Comparison of ENCODE assay signal across 11 cellular contexts in the genomic region with DNA sequence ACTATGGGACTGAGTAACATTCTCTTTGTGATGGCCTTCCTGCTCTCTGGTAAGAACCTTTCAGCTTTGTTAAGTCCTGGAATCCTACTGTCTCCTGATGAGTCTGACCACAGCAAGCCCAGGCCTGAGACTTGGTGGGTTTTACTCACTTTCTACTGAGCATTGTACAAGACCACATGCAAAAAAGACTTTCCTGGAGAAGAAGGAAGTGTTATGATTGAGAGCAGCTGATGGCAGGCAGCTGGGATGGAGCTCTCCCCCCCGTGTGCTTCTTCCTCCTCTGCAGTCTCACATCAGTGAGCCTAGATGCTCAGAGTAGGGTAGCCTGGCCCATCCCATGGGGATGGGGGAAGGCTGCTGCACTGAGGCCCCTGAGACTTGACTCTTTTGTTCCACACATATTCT. TPM values are rescaled to one million over a fixed set of nuclear protein-coding genes. Genes with fewer than 3 reads are reported as not detected.
A peak's percentile ranks its signal among the peaks of the same experiment; 100 is the strongest.
DNase-seq lines count a peak whose midpoint lies in the region; ATAC-seq lines count a peak whose summit lies in the region.
"Had no signal": no experiment of that assay in that cellular context is flagged by ENCODE, and none has a peak within 500 bp of the region (broad histone marks: within the 10 kb centered on the region; RNA-seq: fewer than 3 reads in every experiment).

No MANE protein-coding gene starts in this region.

- peaks cover 29% of the 10 kb centered on the region for H3K4me1 Mint-ChIP-seq in activated CD8-positive, alpha-beta T cell treated with anti-CD3 and anti-CD28 coated beads, Interleukin-2, amount 10 ng/mL, durations not matched to agents 7 days and 5 days (ENCODE audit: low read depth)

- H3K4me3 Mint-ChIP-seq in activated CD8-positive, alpha-beta T cell treated with anti-CD3 and anti-CD28 coated beads, Interleukin-2, amount 10 ng/mL, durations not matched to agents 7 days and 5 days, result no peak overlapping the region

- POLR2A ChIA-PET in activated CD8-positive, alpha-beta T cell treated with anti-CD3 and anti-CD28 coated beads, Interleukin-2, amount 10 ng/mL, durations not matched to agents 7 days and 5 days (lab: Charles Lee), result interaction anchor here (1.7 kb wide), 1 partner anchor 12 kb away, joined by 4 read pairs; no protein-coding TSS in a partner anchor

- ATAC-seq in GM19395 (IDR thresholded peaks at IDR 0.05; ENCODE audit: unreplicated experiment), result peak; percentile 55
- peak; percentile 44 for ATAC-seq in HG03139 (IDR thresholded peaks at IDR 0.05; ENCODE audit: unreplicated experiment)
- ATAC-seq in activated CD8-positive, alpha-beta T cell treated with anti-CD3 and anti-CD28 coated beads, Interleukin-2, amount 10 ng/mL, durations not matched to agents 7 days and 5 days, result no peak
- ATAC-seq in GM19455 (IDR thresholded peaks at IDR 0.05; ENCODE audit: unreplicated experiment), result no peak
- ATAC-seq: gastrocnemius medialis had no signal

- CTCF ChIA-PET in activated CD8-positive, alpha-beta T cell treated with anti-CD3 and anti-CD28 coated beads, Interleukin-2, amount 10 ng/mL, durations not matched to agents 7 days and 5 days (lab: Charles Lee), result interaction anchor here (0.9 to 8.0 kb wide), 7 partner anchors 9 to 293 kb away, joined by 3 to 34 read pairs (median 3); partner anchors contain the start of gene FAM162A

- peak overlapping the region; percentile 85 for H3K27ac Mint-ChIP-seq in activated CD8-positive, alpha-beta T cell treated with anti-CD3 and anti-CD28 coated beads, Interleukin-2, amount 10 ng/mL, durations not matched to agents 7 days and 5 days

- DNase-seq in CD1c-positive myeloid dendritic cell (ENCODE audit: extremely low spot score), result peak; percentile 57
- DNase-seq in activated CD8-positive, alpha-beta T cell treated with anti-CD3 and anti-CD28 coated beads, Interleukin-2, amount 10 ng/mL, durations not matched to agents 7 days and 5 days, result no peak
- DNase-seq in DMS53 (lab: John Stamatoyannopoulos, UW), result no peak
- no peak for DNase-seq in NCI-H524 treated with DMSO at 0.1 percent for 48 hours (lab: John Stamatoyannopoulos, UW)
- no peak for DNase-seq in stimulated activated CD4-positive, alpha-beta T cell treated with anti-CD3 and anti-CD28 coated beads, Interleukin-2, amount 100 ng/mL, for 24 hours
- DNase-seq: gastrocnemius medialis, NCI-H2029 had no signal

- peaks cover 2% of the 10 kb centered on the region for H3K36me3 Mint-ChIP-seq in activated CD8-positive, alpha-beta T cell treated with anti-CD3 and anti-CD28 coated beads, Interleukin-2, amount 10 ng/mL, durations not matched to agents 7 days and 5 days (ENCODE audit: low read depth)

- H3K9me3 Mint-ChIP-seq in activated CD8-positive, alpha-beta T cell treated with anti-CD3 and anti-CD28 coated beads, Interleukin-2, amount 10 ng/mL, durations not matched to agents 7 days and 5 days (ENCODE audit: insufficient read depth), result no peaks in the 10 kb centered on the region

- peaks cover 4% of the 10 kb centered on the region for H3K27me3 Mint-ChIP-seq in activated CD8-positive, alpha-beta T cell treated with anti-CD3 and anti-CD28 coated beads, Interleukin-2, amount 10 ng/mL, durations not matched to agents 7 days and 5 days (ENCODE audit: low read depth)

RNA-seq across cellular contexts. Expression of gene CD86, which starts 36.4 kb away (rescaled TPM):
- 1 to 10 TPM in 1 of 2 experiments, under 1 TPM in 1; 0.95 to 1.5 TPM for total RNA-seq in activated CD8-positive, alpha-beta T cell treated with anti-CD3 and anti-CD28 coated beads, Interleukin-2, amount 10 ng/mL, durations not matched to agents 7 days and 5 days
- total RNA-seq: osteoblast had no signal

Comparison
In these comparisons a context has a peak if more than half of its experiments do, and no peak if none do; other contexts are left out.
1. ATAC-seq: peak in GM19395 (single experiment) and HG03139 (single experiment); none in activated CD8-positive, alpha-beta T cell treated with anti-CD3 and anti-CD28 coated beads, Interleukin-2, amount 10 ng/mL, durations not matched to agents 7 days and 5 days (single experiment) and GM19455 (single experiment).